Comparison of ENCODE assay signal across 8 cellular contexts in genomic region chr1:175154595-175155472, GRCh38. TPM values are rescaled to one million over a fixed set of nuclear protein-coding genes. Genes with fewer than 3 reads are reported as not detected.
A peak's percentile ranks its signal among the peaks of the same experiment; 100 is the strongest.
DNase-seq lines count a peak whose midpoint lies in the region; ATAC-seq and TF ChIP-seq lines count a peak whose summit lies in the region.

No MANE protein-coding gene starts in this region.

- no peak overlapping the region for H4K91ac ChIP-seq in H9 (ENCODE audit: insufficient read length, low read depth, low read length)

- H3K9me3 ChIP-seq in H9 (ENCODE audit: control insufficient read depth, low read depth, low read length), result no peaks in the 10 kb centered on the region
- no peaks in the 10 kb centered on the region for H3K9me3 ChIP-seq in left lung

- H4K20me1 ChIP-seq in H9 (ENCODE audit: control insufficient read depth, insufficient read depth, insufficient read length), result no peaks in the 10 kb centered on the region

- H3T11ph ChIP-seq in H9 (ENCODE audit: low read length), result no peak overlapping the region

- H2BK20ac ChIP-seq in H9 (ENCODE audit: low read depth, low read length, poor library complexity, severe bottlenecking), result no peak overlapping the region

- no peak overlapping the region for H3K9ac ChIP-seq in H9 (ENCODE audit: extremely low read depth, insufficient read length, low read length)

- no peak overlapping the region for H2BK5ac ChIP-seq in H9 (ENCODE audit: insufficient read length, low read length)

- no peak overlapping the region for H2BK15ac ChIP-seq in H9 (ENCODE audit: low read depth, low read length)

- peak; percentile 68 for DNase-seq in COLO829 (ENCODE audit: low spot score)
- peak; percentile 67 for DNase-seq in H9
- DNase-seq in NCI-H2196 (lab: John Stamatoyannopoulos, UW; ENCODE audit: unreplicated experiment), result peak; percentile 55
- DNase-seq in activated CD4-positive, CD25-positive, alpha-beta regulatory T cell (lab: John Stamatoyannopoulos, UW), result peak; percentile 55 to 65 (median 60)
- peak in 41 of 61 donors; percentile 1 to 54 (median 14) for DNase-seq in caudate nucleus (lab: John Stamatoyannopoulos, UW)
- DNase-seq in left lung, result peak; percentile 72 to 89
- peak; percentile 53 to 55 (median 54) for DNase-seq in stimulated activated CD4-positive, alpha-beta T cell treated with anti-CD3 and anti-CD28 coated beads, TNF-alpha, amount 100 ng/mL, for 4 hours (ENCODE audit: low read depth in 3 of 3)

- no peak overlapping the region for H3K4me3 ChIP-seq in left lung

- H2AK5ac ChIP-seq in H9 (ENCODE audit: insufficient read length, low read length), result no peak overlapping the region

- ATAC-seq in left lung (peak; percentile 87), HG03159 (IDR thresholded peaks at IDR 0.05; ENCODE audit: unreplicated experiment) (no peak)

- no peak overlapping the region for H3K4ac ChIP-seq in H9 (ENCODE audit: low read depth, low read length)

- H3K27ac ChIP-seq in H9 (ENCODE audit: insufficient read length, low read depth, low read length) (no peak overlapping the region), caudate nucleus (ENCODE audit: low read depth, low read length) (no peak overlapping the region), left lung (no peak overlapping the region)

- H2BK120ac ChIP-seq in H9 (ENCODE audit: low read depth, low read length, poor library complexity, severe bottlenecking), result no peak overlapping the region

- H3K4me1 ChIP-seq in H9 (ENCODE audit: insufficient read depth, low read length) (no peaks in the 10 kb centered on the region), left lung (peaks cover 0 to 14% of the 10 kb centered on the region in 2 donors)

- H2AFZ ChIP-seq in H9 (ENCODE audit: low read length), result no peak overlapping the region

- no peak overlapping the region for H3K56ac ChIP-seq in H9 (ENCODE audit: insufficient read length, low read depth, low read length)

- H3K23ac ChIP-seq in H9 (ENCODE audit: insufficient read length, low read depth, low read length), result no peak overlapping the region

- peaks cover 15 to 22% of the 10 kb centered on the region in 2 experiments for H3K4me1 Mint-ChIP-seq in H9

- no peak overlapping the region for H3K18ac ChIP-seq in H9 (ENCODE audit: insufficient read length, low read depth, low read length)

- no peak overlapping the region for H3K27ac Mint-ChIP-seq in H9

- no CpG with 5 or more reads among the region's 11 CpGs for WGBS in H9 (ENCODE audit: extremely low coverage, insufficient read length, low lambda C conversion rate)

- intact Hi-C loops in left lung (cut with DNase I), result loop anchor here (2.0 to 10.0 kb wide), 4 partner anchors 67 to 327 kb away; no protein-coding TSS in a partner anchor

- peak; percentile 91 for TF ChIP-seq CTCF in H9 (conservative IDR thresholded peaks at IDR 0.05)
- TF ChIP-seq CTCF in left lung (IDR thresholded peaks at IDR 0.05), result peak; percentile 82 to 87

- no peak overlapping the region for H4K8ac ChIP-seq in H9 (replicated peaks; ENCODE audit: insufficient read length, low read depth, low read length)

- H3K4me2 ChIP-seq in H9 (ENCODE audit: insufficient read depth, insufficient read length, low read length), result no peak overlapping the region

- H2BK12ac ChIP-seq in H9 (ENCODE audit: insufficient read length, low read depth, low read length), result no peak overlapping the region

- no peak overlapping the region for H3K4me3 Mint-ChIP-seq in H9

- H4K5ac ChIP-seq in H9 (ENCODE audit: insufficient read length, low read depth, low read length), result no peak overlapping the region

- no peak overlapping the region for H3K14ac ChIP-seq in H9 (ENCODE audit: insufficient read depth, low read length)

- peaks cover 2% of the 10 kb centered on the region for H3K23me2 ChIP-seq in H9 (ENCODE audit: insufficient read length, low read depth, low read length, poor library complexity, severe bottlenecking)

- H3K27me3 ChIP-seq in H9 (ENCODE audit: insufficient read depth, low read length), result no peaks in the 10 kb centered on the region; the same call in 1 of the 2 replicates
- peaks cover 0 to 35% of the 10 kb centered on the region in 2 donors for H3K27me3 ChIP-seq in left lung

- no peaks in the 10 kb centered on the region for H3K79me2 ChIP-seq in H9 (ENCODE audit: insufficient read depth, low read length)

- peaks cover 0 to 17% of the 10 kb centered on the region in 2 donors for H3K36me3 ChIP-seq in left lung

- H3K9me3 Mint-ChIP-seq in H9, result no peaks in the 10 kb centered on the region; a peak in 2 of 5 replicates

- peaks cover 30% of the 10 kb centered on the region for H3K27me3 Mint-ChIP-seq in H9 (ENCODE audit: low read depth)

- no peaks in the 10 kb centered on the region for H3K36me3 Mint-ChIP-seq in H9 (ENCODE audit: insufficient read depth in 1 of 3, low read depth in 3 of 3)

- H3K79me1 ChIP-seq in H9 (ENCODE audit: insufficient read depth, low read depth, low read length, poor library complexity, severe bottlenecking), result no peaks in the 10 kb centered on the region

RNA-seq across cellular contexts. Expression of gene KIAA0040, which starts 37.7 kb away (rescaled TPM):
- total RNA-seq in H9 (2021) (5.0 and 5.2 TPM in 2 replicates), left lung (10 to 100 TPM; 24.4 to 42.9 TPM)

Comparison
In these comparisons a context has a peak if more than half of its experiments do, and no peak if none do; other contexts are left out.
1. DNase-seq: peak in every context shown above with its lines; median percentile 80 in left lung; 68 in COLO829; 67 in H9; 60 in activated CD4-positive, CD25-positive, alpha-beta regulatory T cell; 55 in NCI-H2196; 54 in stimulated activated CD4-positive, alpha-beta T cell treated with anti-CD3 and anti-CD28 coated beads, TNF-alpha, amount 100 ng/mL, for 4 hours; 14 in caudate nucleus.